9 cellular contexts compared by ENCODE assay signal in genomic region chr16:22141746-22142145, GRCh38. TPM values are rescaled to one million over a fixed set of nuclear protein-coding genes. Genes with fewer than 3 reads are reported as not detected.
DNase-seq lines count a peak whose midpoint lies in the region; TF ChIP-seq lines count a peak whose summit lies in the region.
"Had no signal": no experiment of that assay in that cellular context is flagged by ENCODE, and none has a peak within 500 bp of the region (broad histone marks: within the 10 kb centered on the region; RNA-seq: fewer than 3 reads in every experiment).

No MANE protein-coding gene starts in this region.

- no peak overlapping the region for H3K27ac ChIP-seq in 22Rv1

- H3K9me3 Mint-ChIP-seq in activated naive CD4-positive, alpha-beta T cell treated with anti-CD3 and anti-CD28 coated beads, Interleukin-2, amount 10 ng/mL, durations not matched to agents 7 days and 5 days, result no peaks in the 10 kb centered on the region

- no peaks in the 10 kb centered on the region for H3K4me1 Mint-ChIP-seq in activated naive CD4-positive, alpha-beta T cell treated with anti-CD3 and anti-CD28 coated beads, Interleukin-2, amount 10 ng/mL, durations not matched to agents 7 days and 5 days

- no peaks in the 10 kb centered on the region for H3K36me3 Mint-ChIP-seq in activated naive CD4-positive, alpha-beta T cell treated with anti-CD3 and anti-CD28 coated beads, Interleukin-2, amount 10 ng/mL, durations not matched to agents 7 days and 5 days

- CTCF ChIA-PET in activated naive CD4-positive, alpha-beta T cell treated with anti-CD3 and anti-CD28 coated beads, Interleukin-2, amount 10 ng/mL, durations not matched to agents 7 days and 5 days (lab: Charles Lee), result interaction anchor here (0.7 to 1.8 kb wide), 5 partner anchors 10 to 460 kb away, joined by 3 to 9 read pairs (median 3); no protein-coding TSS in a partner anchor

- no peak overlapping the region for H3K4me3 Mint-ChIP-seq in activated naive CD4-positive, alpha-beta T cell treated with anti-CD3 and anti-CD28 coated beads, Interleukin-2, amount 10 ng/mL, durations not matched to agents 7 days and 5 days

- H3K27ac Mint-ChIP-seq in activated naive CD4-positive, alpha-beta T cell treated with anti-CD3 and anti-CD28 coated beads, Interleukin-2, amount 10 ng/mL, durations not matched to agents 7 days and 5 days, result no peak overlapping the region

- TF ChIP-seq CTCF in 22Rv1 (IDR thresholded peaks at IDR 0.05), result peak; percentile 60
- peak; percentile 48 for TF ChIP-seq CTCF in GM12865 (IDR thresholded peaks at IDR 0.05; ENCODE audit: insufficient read depth, low read depth, low read length, missing control alignments)
- peak; percentile 48 for TF ChIP-seq CTCF in fibroblast of the aortic adventitia (IDR thresholded peaks at IDR 0.05; ENCODE audit: insufficient read depth, low read length)

- H3K4me3 ChIP-seq in GM12865 (ENCODE audit: low read depth, low read length), result no peak overlapping the region
- H3K4me3 ChIP-seq in fibroblast of the aortic adventitia (ENCODE audit: low read depth, low read length), result no peak overlapping the region
- H3K4me3 ChIP-seq: lung had no signal

- DNase-seq in GM12865 (ENCODE audit: low read depth) (peak; percentile 15), OCI-M1 (lab: John Stamatoyannopoulos, UW) (peak; percentile 26), fibroblast of the aortic adventitia (ENCODE audit: low read depth) (peak; percentile 12), CD1c-positive myeloid dendritic cell (ENCODE audit: extremely low spot score) (no peak), NCI-H2171 treated with DMSO at 0.1 percent for 48 hours (lab: John Stamatoyannopoulos, UW) (no peak), GDM1 (lab: John Stamatoyannopoulos, UW) (no peak)
- DNase-seq in activated naive CD4-positive, alpha-beta T cell treated with anti-CD3 and anti-CD28 coated beads, Interleukin-2, amount 10 ng/mL, durations not matched to agents 7 days and 5 days, result no peak

- H3K27me3 Mint-ChIP-seq in activated naive CD4-positive, alpha-beta T cell treated with anti-CD3 and anti-CD28 coated beads, Interleukin-2, amount 10 ng/mL, durations not matched to agents 7 days and 5 days, result peaks cover 13% of the 10 kb centered on the region

RNA-seq across cellular contexts. Expression of gene SDR42E2, which starts 20.6 kb away (rescaled TPM):
- total RNA-seq in fibroblast of the aortic adventitia (ENCODE audit: low replicate concordance), result not detected in 2 replicates

RNA-seq across cellular contexts. Expression of gene VWA3A, which starts 49.4 kb away (rescaled TPM):
- 0.18 TPM in 1 of 2 replicates, not detected in the other for total RNA-seq in fibroblast of the aortic adventitia (ENCODE audit: low replicate concordance)

Comparison
In these comparisons a context has a peak if more than half of its experiments do, and no peak if none do; other contexts are left out.
1. DNase-seq: peak in GM12865 (single experiment), OCI-M1 (single experiment) and fibroblast of the aortic adventitia (single experiment); none in CD1c-positive myeloid dendritic cell (single experiment), activated naive CD4-positive, alpha-beta T cell treated with anti-CD3 and anti-CD28 coated beads, Interleukin-2, amount 10 ng/mL, durations not matched to agents 7 days and 5 days (single experiment), NCI-H2171 treated with DMSO at 0.1 percent for 48 hours (single experiment) and GDM1 (single experiment).
2. Peak in every context shown above with its lines, with median percentiles within 50 percentile points of each other: CTCF ChIP-seq.